Comparison of ENCODE assay signal across 12 cellular contexts in genomic region chr4:98092833-98093439, GRCh38. TPM values are rescaled to one million over a fixed set of nuclear protein-coding genes. Genes with fewer than 3 reads are reported as not detected.
A peak's percentile ranks its signal among the peaks of the same experiment; 100 is the strongest.
DNase-seq lines count a peak whose midpoint lies in the region; ATAC-seq and TF ChIP-seq lines count a peak whose summit lies in the region.
"Had no signal": no experiment of that assay in that cellular context is flagged by ENCODE, and none has a peak within 500 bp of the region (broad histone marks: within the 10 kb centered on the region; RNA-seq: fewer than 3 reads in every experiment).

No MANE protein-coding gene starts in this region.

- TF ChIP-seq CTCF in cardiac fibroblast (IDR thresholded peaks at IDR 0.05; ENCODE audit: low read depth, low read length) (peak; percentile 55), nephron progenitor cell (IDR thresholded peaks at IDR 0.05) (peak; percentile 58)

- no peak overlapping the region for H3K4me3 Mint-ChIP-seq in nephron progenitor cell

- ATAC-seq in HG03432 (IDR thresholded peaks at IDR 0.05; ENCODE audit: unreplicated experiment): no peak

- H3K9me3 Mint-ChIP-seq in nephron progenitor cell: no peaks in the 10 kb centered on the region

- H3K4me3 ChIP-seq in cardiac fibroblast (replicated peaks in 1 of 2; ENCODE audit: low read depth in 2 of 2, low read length in 2 of 2): no peak overlapping the region
- H3K4me3 ChIP-seq: BLaER1 treated with 17β-estradiol and CSF1 and Interleukin-3, amounts not matched to agents 10 nM and 100 nM had no signal

- H3K36me3 Mint-ChIP-seq in nephron progenitor cell (ENCODE audit: low read depth): no peaks in the 10 kb centered on the region

- DNase-seq in NCI-H1417 (lab: John Stamatoyannopoulos, UW) (peak in 2 of 3 experiments; percentile 16 to 60), NCI-H1417 treated with DMSO at 0.1 percent for 48 hours (lab: John Stamatoyannopoulos, UW) (no peak), LHCN-M2 (ENCODE audit: low read depth) (peak; percentile 13), cardiac fibroblast (ENCODE audit: low read depth in 2 of 2) (peak; percentile 34 to 41), nephron progenitor cell (no peak), NOMO-1 treated with dmso at 0.1 percent for 144 hours (lab: John Stamatoyannopoulos, UW; ENCODE audit: unreplicated experiment) (no peak), epidermal melanocyte (ENCODE audit: insufficient read length, low spot score) (no peak)
- DNase-seq: aorta, nucleus accumbens, SHP77 had no signal

- no peaks in the 10 kb centered on the region for H3K4me1 Mint-ChIP-seq in nephron progenitor cell

- no peaks in the 10 kb centered on the region for H3K27me3 Mint-ChIP-seq in nephron progenitor cell (ENCODE audit: low read depth, poor library complexity)

- no peak overlapping the region for H3K27ac Mint-ChIP-seq in nephron progenitor cell

RNA-seq across cellular contexts. Expression of gene STPG2, which starts 50.3 kb away (rescaled TPM):
- total RNA-seq in LHCN-M2 (2014; rRNA removed): 0.11 TPM in 1 of 2 replicates, not detected in the other
- polyA plus RNA-seq in LHCN-M2 (2012): not detected

Comparison
In these comparisons a context has a peak if more than half of its experiments do, and no peak if none do; other contexts are left out.
1. DNase-seq: peak in NCI-H1417 (2 of 3), LHCN-M2 (single experiment) and cardiac fibroblast (2 of 2); none in NCI-H1417 treated with DMSO at 0.1 percent for 48 hours (single experiment), nephron progenitor cell (single experiment), NOMO-1 treated with dmso at 0.1 percent for 144 hours (single experiment) and epidermal melanocyte (single experiment).